1 cellular context compared by ENCODE assay signal in the genomic region with DNA sequence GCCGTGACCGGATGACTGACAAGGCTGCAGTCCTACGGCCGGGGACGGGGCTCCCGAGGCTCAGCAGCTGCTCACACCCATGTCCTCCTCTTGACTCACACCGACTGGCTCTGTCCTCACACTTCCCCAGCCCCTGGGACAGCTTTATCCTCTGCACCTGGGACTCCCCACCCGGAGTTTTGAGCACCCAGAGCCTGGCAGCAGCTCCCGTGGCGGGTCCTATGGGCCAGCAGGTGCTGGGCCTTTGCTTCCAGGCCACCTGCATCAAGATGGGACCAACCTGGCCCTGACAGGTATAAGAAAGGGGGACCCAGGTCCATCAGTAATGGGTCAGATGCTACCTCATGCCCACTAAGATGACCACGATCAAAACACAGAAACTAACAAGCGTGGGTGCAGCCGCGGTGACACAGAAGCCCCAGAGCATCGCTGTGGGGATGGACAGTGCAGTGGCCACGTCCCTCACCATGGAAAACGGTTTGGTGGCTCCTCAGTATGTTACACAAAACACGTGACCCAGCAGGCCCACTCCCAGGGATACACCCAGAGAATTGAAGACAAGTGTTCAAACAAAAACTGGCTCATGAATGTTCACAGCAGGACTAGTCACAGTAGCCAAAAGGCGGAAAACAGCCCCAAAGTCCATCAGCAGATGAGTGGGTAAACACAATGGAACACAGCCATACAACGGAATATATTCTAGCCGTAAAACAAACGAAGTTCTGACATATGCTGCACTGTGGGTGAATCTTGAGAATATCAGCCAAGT.
TF ChIP-seq lines count a peak whose summit lies in the region.

No MANE protein-coding gene starts in this region.

TF ChIP-seq in HepG2, 621 proteins besides CTCF, POLR2A, EP300 and RAD21 (continued from another document and continues in another):
- TF ChIP-seq, protein P1, sequence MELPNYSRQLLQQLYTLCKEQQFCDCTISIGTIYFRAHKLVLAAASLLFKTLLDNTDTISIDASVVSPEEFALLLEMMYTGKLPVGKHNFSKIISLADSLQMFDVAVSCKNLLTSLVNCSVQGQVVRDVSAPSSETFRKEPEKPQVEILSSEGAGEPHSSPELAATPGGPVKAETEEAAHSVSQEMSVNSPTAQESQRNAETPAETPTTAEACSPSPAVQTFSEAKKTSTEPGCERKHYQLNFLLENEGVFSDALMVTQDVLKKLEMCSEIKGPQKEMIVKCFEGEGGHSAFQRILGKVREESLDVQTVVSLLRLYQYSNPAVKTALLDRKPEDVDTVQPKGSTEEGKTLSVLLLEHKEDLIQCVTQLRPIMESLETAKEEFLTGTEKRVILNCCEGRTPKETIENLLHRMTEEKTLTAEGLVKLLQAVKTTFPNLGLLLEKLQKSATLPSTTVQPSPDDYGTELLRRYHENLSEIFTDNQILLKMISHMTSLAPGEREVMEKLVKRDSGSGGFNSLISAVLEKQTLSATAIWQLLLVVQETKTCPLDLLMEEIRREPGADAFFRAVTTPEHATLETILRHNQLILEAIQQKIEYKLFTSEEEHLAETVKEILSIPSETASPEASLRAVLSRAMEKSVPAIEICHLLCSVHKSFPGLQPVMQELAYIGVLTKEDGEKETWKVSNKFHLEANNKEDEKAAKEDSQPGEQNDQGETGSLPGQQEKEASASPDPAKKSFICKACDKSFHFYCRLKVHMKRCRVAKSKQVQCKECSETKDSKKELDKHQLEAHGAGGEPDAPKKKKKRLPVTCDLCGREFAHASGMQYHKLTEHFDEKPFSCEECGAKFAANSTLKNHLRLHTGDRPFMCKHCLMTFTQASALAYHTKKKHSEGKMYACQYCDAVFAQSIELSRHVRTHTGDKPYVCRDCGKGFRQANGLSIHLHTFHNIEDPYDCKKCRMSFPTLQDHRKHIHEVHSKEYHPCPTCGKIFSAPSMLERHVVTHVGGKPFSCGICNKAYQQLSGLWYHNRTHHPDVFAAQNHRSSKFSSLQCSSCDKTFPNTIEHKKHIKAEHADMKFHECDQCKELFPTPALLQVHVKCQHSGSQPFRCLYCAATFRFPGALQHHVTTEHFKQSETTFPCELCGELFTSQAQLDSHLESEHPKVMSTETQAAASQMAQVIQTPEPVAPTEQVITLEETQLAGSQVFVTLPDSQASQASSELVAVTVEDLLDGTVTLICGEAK (IDR thresholded peaks at IDR 0.05) = no peak
- TF ChIP-seq, protein P1 (CRISPR knock-in tag; IDR thresholded peaks at IDR 0.05) = peak; percentile 30; the same call in 1 of the 2 replicates
- TF ChIP-seq POLR2G (IDR thresholded peaks at IDR 0.05; ENCODE audit: low read depth, low read length) (peak; percentile 63), ZNF451 (CRISPR knock-in tag; IDR thresholded peaks at IDR 0.05) (no peak), ZFX (CRISPR knock-in tag; IDR thresholded peaks at IDR 0.05; ENCODE audit: low read depth) (peak; percentile 60), ZNF124 (CRISPR knock-in tag; IDR thresholded peaks at IDR 0.05) (no peak), ZEB1 (IDR thresholded peaks at IDR 0.05; ENCODE audit: insufficient replicate concordance, low read depth) (no peak), ATF7 (IDR thresholded peaks at IDR 0.05) (no peak), ATF7 (CRISPR knock-in tag; IDR thresholded peaks at IDR 0.05) (no peak), MAZ (IDR thresholded peaks at IDR 0.05; ENCODE audit: borderline replicate concordance, low read depth, low read length) (no peak), MAZ (CRISPR knock-in tag; IDR thresholded peaks at IDR 0.05; ENCODE audit: low read depth) (no peak), XRCC5 (optimal IDR thresholded peaks at IDR 0.05; ENCODE audit: low read length) (no peak), STAG1 (CRISPR knock-in tag; IDR thresholded peaks at IDR 0.05) (peak; percentile 19; the same call in 1 of the 2 replicates), ZNF891 (CRISPR knock-in tag; IDR thresholded peaks at IDR 0.05) (peak; percentile 45; the same call in 1 of the 2 replicates), ZNF205 (CRISPR knock-in tag; IDR thresholded peaks at IDR 0.05) (0 out of 2 replicates have a peak, but pooled peaks have one; percentile 12), FOSL1 (CRISPR knock-in tag; IDR thresholded peaks at IDR 0.05; ENCODE audit: borderline replicate concordance) (no peak), TARDBP (CRISPR knock-in tag; IDR thresholded peaks at IDR 0.05) (peak; percentile 68; the same call in 1 of the 2 replicates), HNF4G (IDR thresholded peaks at IDR 0.05; ENCODE audit: borderline replicate concordance, low read depth, low read length) (peak; percentile 59), HNF4G (CRISPR knock-in tag; IDR thresholded peaks at IDR 0.05; ENCODE audit: borderline replicate concordance, low read depth) (no peak), CHD4 (IDR thresholded peaks at IDR 0.05; ENCODE audit: borderline replicate concordance, low read length) (peak; percentile 46), ZNF737 (CRISPR knock-in tag; IDR thresholded peaks at IDR 0.05; ENCODE audit: borderline replicate concordance) (no peak), ZBTB38 (CRISPR knock-in tag; IDR thresholded peaks at IDR 0.05) (0 out of 2 replicates have a peak, but pooled peaks have one; percentile 54), KDM4B (CRISPR knock-in tag; IDR thresholded peaks at IDR 0.05) (0 out of 2 replicates have a peak, but pooled peaks have one; percentile 34), ZBTB21 (CRISPR knock-in tag; IDR thresholded peaks at IDR 0.05) (peak; percentile 18; the same call in 1 of the 2 replicates), ATF1 (CRISPR knock-in tag; IDR thresholded peaks at IDR 0.05) (no peak)
- TF ChIP-seq, protein P2, sequence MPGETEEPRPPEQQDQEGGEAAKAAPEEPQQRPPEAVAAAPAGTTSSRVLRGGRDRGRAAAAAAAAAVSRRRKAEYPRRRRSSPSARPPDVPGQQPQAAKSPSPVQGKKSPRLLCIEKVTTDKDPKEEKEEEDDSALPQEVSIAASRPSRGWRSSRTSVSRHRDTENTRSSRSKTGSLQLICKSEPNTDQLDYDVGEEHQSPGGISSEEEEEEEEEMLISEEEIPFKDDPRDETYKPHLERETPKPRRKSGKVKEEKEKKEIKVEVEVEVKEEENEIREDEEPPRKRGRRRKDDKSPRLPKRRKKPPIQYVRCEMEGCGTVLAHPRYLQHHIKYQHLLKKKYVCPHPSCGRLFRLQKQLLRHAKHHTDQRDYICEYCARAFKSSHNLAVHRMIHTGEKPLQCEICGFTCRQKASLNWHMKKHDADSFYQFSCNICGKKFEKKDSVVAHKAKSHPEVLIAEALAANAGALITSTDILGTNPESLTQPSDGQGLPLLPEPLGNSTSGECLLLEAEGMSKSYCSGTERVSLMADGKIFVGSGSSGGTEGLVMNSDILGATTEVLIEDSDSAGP (CRISPR knock-in tag; IDR thresholded peaks at IDR 0.05; ENCODE audit: borderline replicate concordance) = no peak; the same call in 1 of the 2 replicates
- TF ChIP-seq, protein P3, sequence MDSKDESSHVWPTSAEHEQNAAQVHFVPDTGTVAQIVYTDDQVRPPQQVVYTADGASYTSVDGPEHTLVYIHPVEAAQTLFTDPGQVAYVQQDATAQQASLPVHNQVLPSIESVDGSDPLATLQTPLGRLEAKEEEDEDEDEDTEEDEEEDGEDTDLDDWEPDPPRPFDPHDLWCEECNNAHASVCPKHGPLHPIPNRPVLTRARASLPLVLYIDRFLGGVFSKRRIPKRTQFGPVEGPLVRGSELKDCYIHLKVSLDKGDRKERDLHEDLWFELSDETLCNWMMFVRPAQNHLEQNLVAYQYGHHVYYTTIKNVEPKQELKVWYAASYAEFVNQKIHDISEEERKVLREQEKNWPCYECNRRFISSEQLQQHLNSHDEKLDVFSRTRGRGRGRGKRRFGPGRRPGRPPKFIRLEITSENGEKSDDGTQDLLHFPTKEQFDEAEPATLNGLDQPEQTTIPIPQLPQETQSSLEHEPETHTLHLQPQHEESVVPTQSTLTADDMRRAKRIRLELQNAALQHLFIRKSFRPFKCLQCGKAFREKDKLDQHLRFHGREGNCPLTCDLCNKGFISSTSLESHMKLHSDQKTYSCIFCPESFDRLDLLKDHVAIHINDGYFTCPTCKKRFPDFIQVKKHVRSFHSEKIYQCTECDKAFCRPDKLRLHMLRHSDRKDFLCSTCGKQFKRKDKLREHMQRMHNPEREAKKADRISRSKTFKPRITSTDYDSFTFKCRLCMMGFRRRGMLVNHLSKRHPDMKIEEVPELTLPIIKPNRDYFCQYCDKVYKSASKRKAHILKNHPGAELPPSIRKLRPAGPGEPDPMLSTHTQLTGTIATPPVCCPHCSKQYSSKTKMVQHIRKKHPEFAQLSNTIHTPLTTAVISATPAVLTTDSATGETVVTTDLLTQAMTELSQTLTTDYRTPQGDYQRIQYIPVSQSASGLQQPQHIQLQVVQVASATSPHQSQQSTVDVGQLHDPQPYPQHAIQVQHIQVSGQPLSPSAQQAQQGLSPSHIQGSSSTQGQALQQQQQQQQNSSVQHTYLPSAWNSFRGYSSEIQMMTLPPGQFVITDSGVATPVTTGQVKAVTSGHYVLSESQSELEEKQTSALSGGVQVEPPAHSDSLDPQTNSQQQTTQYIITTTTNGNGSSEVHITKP (CRISPR knock-in tag; IDR thresholded peaks at IDR 0.05; ENCODE audit: low read depth) = no peak
- TF ChIP-seq, protein P4, sequence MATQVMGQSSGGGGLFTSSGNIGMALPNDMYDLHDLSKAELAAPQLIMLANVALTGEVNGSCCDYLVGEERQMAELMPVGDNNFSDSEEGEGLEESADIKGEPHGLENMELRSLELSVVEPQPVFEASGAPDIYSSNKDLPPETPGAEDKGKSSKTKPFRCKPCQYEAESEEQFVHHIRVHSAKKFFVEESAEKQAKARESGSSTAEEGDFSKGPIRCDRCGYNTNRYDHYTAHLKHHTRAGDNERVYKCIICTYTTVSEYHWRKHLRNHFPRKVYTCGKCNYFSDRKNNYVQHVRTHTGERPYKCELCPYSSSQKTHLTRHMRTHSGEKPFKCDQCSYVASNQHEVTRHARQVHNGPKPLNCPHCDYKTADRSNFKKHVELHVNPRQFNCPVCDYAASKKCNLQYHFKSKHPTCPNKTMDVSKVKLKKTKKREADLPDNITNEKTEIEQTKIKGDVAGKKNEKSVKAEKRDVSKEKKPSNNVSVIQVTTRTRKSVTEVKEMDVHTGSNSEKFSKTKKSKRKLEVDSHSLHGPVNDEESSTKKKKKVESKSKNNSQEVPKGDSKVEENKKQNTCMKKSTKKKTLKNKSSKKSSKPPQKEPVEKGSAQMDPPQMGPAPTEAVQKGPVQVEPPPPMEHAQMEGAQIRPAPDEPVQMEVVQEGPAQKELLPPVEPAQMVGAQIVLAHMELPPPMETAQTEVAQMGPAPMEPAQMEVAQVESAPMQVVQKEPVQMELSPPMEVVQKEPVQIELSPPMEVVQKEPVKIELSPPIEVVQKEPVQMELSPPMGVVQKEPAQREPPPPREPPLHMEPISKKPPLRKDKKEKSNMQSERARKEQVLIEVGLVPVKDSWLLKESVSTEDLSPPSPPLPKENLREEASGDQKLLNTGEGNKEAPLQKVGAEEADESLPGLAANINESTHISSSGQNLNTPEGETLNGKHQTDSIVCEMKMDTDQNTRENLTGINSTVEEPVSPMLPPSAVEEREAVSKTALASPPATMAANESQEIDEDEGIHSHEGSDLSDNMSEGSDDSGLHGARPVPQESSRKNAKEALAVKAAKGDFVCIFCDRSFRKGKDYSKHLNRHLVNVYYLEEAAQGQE (IDR thresholded peaks at IDR 0.05; ENCODE audit: borderline replicate concordance in 1 of 2, low read depth in 1 of 2, low read length in 2 of 2) = no peak
- TF ChIP-seq, protein P5, sequence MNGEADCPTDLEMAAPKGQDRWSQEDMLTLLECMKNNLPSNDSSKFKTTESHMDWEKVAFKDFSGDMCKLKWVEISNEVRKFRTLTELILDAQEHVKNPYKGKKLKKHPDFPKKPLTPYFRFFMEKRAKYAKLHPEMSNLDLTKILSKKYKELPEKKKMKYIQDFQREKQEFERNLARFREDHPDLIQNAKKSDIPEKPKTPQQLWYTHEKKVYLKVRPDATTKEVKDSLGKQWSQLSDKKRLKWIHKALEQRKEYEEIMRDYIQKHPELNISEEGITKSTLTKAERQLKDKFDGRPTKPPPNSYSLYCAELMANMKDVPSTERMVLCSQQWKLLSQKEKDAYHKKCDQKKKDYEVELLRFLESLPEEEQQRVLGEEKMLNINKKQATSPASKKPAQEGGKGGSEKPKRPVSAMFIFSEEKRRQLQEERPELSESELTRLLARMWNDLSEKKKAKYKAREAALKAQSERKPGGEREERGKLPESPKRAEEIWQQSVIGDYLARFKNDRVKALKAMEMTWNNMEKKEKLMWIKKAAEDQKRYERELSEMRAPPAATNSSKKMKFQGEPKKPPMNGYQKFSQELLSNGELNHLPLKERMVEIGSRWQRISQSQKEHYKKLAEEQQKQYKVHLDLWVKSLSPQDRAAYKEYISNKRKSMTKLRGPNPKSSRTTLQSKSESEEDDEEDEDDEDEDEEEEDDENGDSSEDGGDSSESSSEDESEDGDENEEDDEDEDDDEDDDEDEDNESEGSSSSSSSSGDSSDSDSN (CRISPR knock-in tag; IDR thresholded peaks at IDR 0.05) = peak; percentile 47
- TF ChIP-seq, protein P6, sequence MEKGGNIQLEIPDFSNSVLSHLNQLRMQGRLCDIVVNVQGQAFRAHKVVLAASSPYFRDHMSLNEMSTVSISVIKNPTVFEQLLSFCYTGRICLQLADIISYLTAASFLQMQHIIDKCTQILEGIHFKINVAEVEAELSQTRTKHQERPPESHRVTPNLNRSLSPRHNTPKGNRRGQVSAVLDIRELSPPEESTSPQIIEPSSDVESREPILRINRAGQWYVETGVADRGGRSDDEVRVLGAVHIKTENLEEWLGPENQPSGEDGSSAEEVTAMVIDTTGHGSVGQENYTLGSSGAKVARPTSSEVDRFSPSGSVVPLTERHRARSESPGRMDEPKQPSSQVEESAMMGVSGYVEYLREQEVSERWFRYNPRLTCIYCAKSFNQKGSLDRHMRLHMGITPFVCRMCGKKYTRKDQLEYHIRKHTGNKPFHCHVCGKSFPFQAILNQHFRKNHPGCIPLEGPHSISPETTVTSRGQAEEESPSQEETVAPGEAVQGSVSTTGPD (CRISPR knock-in tag; IDR thresholded peaks at IDR 0.05) = peak; percentile 55; the same call in 1 of the 2 replicates
